8 cellular contexts compared by ENCODE assay signal in genomic region chr4:165464813-165465381, GRCh38.
A peak's percentile ranks its signal among the peaks of the same experiment; 100 is the strongest.
DNase-seq lines count a peak whose midpoint lies in the region; ATAC-seq and TF ChIP-seq lines count a peak whose summit lies in the region.

No MANE protein-coding gene starts in this region.

- no peak for TF ChIP-seq POLR2A in gastrocnemius medialis (IDR thresholded peaks at IDR 0.05)

- intact Hi-C loops in heart right ventricle (cut with DNase I), result loop anchor here (1.0 to 10.0 kb wide), 9 partner anchors 83 to 334 kb away; partner anchors contain the start of gene CPE (in 1 of the 10)
- intact Hi-C loops in gastrocnemius medialis (cut with DNase I; ENCODE audit: low total_unique reads), result loop anchor here (1.0 to 10.0 kb wide), 2 partner anchors 110 to 334 kb away; no protein-coding TSS in a partner anchor

- H3K27ac ChIP-seq in heart right ventricle, result no peak overlapping the region
- H3K27ac ChIP-seq in gastrocnemius medialis, result no peak overlapping the region

- H3K4me1 ChIP-seq in heart right ventricle, result peaks cover 0 to 14% (median 0%) of the 10 kb centered on the region in 9 donors
- no peaks in the 10 kb centered on the region for H3K4me1 ChIP-seq in gastrocnemius medialis

- no peak for DNase-seq in AG09309 (ENCODE audit: low read depth)
- DNase-seq in GM12865 (ENCODE audit: low read depth), result peak; percentile 50
- DNase-seq in NCI-H1694 treated with DMSO at 0.1 percent for 48 hours (lab: John Stamatoyannopoulos, UW), result peak; percentile 90
- peak; percentile 2 for DNase-seq in activated CD4-positive, alpha-beta T cell treated with anti-CD3 and anti-CD28 coated beads, Interleukin-2, amount 50 U/mL, for 1 hour
- no peak for DNase-seq in heart right ventricle
- DNase-seq in gastrocnemius medialis, result no peak
- DNase-seq in NCI-H128 (lab: John Stamatoyannopoulos, UW; ENCODE audit: unreplicated experiment), result no peak

- no peak overlapping the region for H3K4me3 ChIP-seq in AG09309 (ENCODE audit: control insufficient read depth, low read depth, low read length)
- no peak overlapping the region for H3K4me3 ChIP-seq in GM12865 (ENCODE audit: low read depth, low read length)
- no peak overlapping the region for H3K4me3 ChIP-seq in heart right ventricle
- no peak overlapping the region for H3K4me3 ChIP-seq in gastrocnemius medialis

- TF ChIP-seq CTCF in AG09309 (IDR thresholded peaks at IDR 0.05; ENCODE audit: control insufficient read depth, insufficient read depth, low read depth, low read length, missing control alignments) (peak; percentile 71), GM12865 (IDR thresholded peaks at IDR 0.05; ENCODE audit: insufficient read depth, low read depth, low read length, missing control alignments) (peak; percentile 60), heart right ventricle (IDR thresholded peaks at IDR 0.05) (peak; percentile 65 to 88 (median 81)), gastrocnemius medialis (IDR thresholded peaks at IDR 0.05 in 4 of 5, conservative IDR thresholded peaks at IDR 0.05 in 1 of 5) (peak; percentile 50 to 71 (median 61))

- peaks cover 0 to 4% (median 0%) of the 10 kb centered on the region in 9 donors for H3K36me3 ChIP-seq in heart right ventricle
- no peaks in the 10 kb centered on the region for H3K36me3 ChIP-seq in gastrocnemius medialis

- in situ Hi-C loops in gastrocnemius medialis (cut with MboI; ENCODE audit: low sequenced_read_pairs in 4 of 4), result loop anchor here (5.0 to 10.0 kb wide), 3 partner anchors 110 to 333 kb away; no protein-coding TSS in a partner anchor

- ATAC-seq in HG02678 (IDR thresholded peaks at IDR 0.05; ENCODE audit: unreplicated experiment) (peak; percentile 65), heart right ventricle (peak in 6 of 8 donors; percentile 59 to 75 (median 65)), gastrocnemius medialis (peak in 1 of 2 donors; percentile 53)

- WGBS in heart right ventricle, 2 donors, result 27 to 30% methylated on average over 9 of the region's 9 CpGs

- no peaks in the 10 kb centered on the region for H3K9me3 ChIP-seq in heart right ventricle
- no peaks in the 10 kb centered on the region for H3K9me3 ChIP-seq in gastrocnemius medialis

- H3K27me3 ChIP-seq in heart right ventricle (no peaks in the 10 kb centered on the region), gastrocnemius medialis (no peaks in the 10 kb centered on the region)

Comparison
In these comparisons a context has a peak if more than half of its experiments do, and no peak if none do; other contexts are left out.
1. DNase-seq: peak in GM12865 (single experiment), NCI-H1694 treated with DMSO at 0.1 percent for 48 hours (single experiment) and activated CD4-positive, alpha-beta T cell treated with anti-CD3 and anti-CD28 coated beads, Interleukin-2, amount 50 U/mL, for 1 hour (single experiment); none in AG09309 (single experiment), heart right ventricle (0 of 2), gastrocnemius medialis (0 of 2) and NCI-H128 (single experiment).
2. Peak in every context shown above with its lines, with median percentiles within 50 percentile points of each other: CTCF ChIP-seq.